ENCODE assay signal across 8 cellular contexts in the genomic region with DNA sequence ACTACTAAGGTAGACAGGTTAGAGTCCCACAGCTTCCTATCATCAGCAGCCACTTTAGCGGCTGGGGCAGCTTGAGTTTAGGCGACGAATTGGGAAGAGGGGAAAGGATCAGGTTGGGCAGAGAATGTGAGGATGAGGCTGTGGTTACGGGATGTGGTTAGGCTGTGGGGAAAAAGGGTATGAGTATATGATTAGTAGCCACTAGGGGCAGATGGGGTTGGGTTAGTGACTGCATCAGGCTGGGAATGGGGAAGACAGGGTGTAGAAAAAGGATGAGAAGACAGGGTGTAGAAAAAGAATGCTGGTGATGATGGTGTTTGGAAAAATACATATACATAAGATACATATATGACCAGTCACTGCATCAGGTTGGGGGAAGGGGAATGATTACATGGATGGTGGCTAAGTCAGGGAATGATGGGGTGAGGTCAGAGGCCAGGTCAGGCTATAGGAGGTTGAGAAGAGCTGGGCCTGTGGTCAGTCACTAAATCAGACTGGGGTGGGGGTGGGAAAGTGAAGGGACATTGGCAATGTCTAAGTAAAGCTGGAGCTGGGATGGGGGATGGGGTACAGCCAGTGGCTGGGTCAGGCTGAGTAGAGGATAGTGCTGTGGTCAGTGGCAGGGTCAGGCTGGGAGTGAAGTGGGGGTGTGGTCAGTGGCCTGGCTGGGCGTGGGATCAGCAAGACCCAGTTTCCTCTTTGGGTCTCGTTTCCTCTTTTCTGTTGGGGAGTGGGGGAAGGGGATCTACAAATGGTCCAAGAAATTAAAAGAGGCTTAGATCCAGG. TPM values are rescaled to one million over a fixed set of nuclear protein-coding genes. Genes with fewer than 3 reads are reported as not detected.
DNase-seq lines count a peak whose midpoint lies in the region; ATAC-seq and TF ChIP-seq lines count a peak whose summit lies in the region.

No MANE protein-coding gene starts in this region.

- peaks cover 13 to 26% (median 24%) of the 10 kb centered on the region in 4 donors for H3K36me3 ChIP-seq in stomach

- DNase-seq in COLO829 (ENCODE audit: low spot score): peak; percentile 84
- DNase-seq in HCEC 1CT: peak; percentile 96
- peak; percentile 87 for DNase-seq in RKO (ENCODE audit: low spot score)
- DNase-seq in central memory CD4-positive, alpha-beta T cell: peak; percentile 25
- DNase-seq in kidney tubule cell (ENCODE audit: low spot score): peak; percentile 88
- DNase-seq in stomach: peak; percentile 42

- TF ChIP-seq POLR2A in stomach (IDR thresholded peaks at IDR 0.05): no peak

- peak overlapping the region; percentile 55 to 100 (median 98) for H3K27ac ChIP-seq in stomach

- no peaks in the 10 kb centered on the region for H3K9me3 ChIP-seq in stomach

- ATAC-seq in GM19035 (IDR thresholded peaks at IDR 0.05; ENCODE audit: unreplicated experiment) (no peak), GM18519 (IDR thresholded peaks at IDR 0.05; ENCODE audit: low FRiP score, unreplicated experiment) (no peak)

- peak in 5 of 7 experiments; percentile 35 to 59 (median 48) for TF ChIP-seq CTCF in stomach (IDR thresholded peaks at IDR 0.05)

- H3K4me1 ChIP-seq in stomach: peaks cover 64 to 83% (median 73%) of the 10 kb centered on the region in 4 donors

- intact Hi-C loops in stomach (cut with DNase I; ENCODE audit: low total_unique reads): no loop called here

- peak overlapping the region; percentile 53 to 88 (median 77) for H3K4me3 ChIP-seq in stomach

- 20 to 28% (median 26%) methylated on average over 6 of the region's 6 CpGs for WGBS in stomach, 5 donors

- TF ChIP-seq EP300 in stomach (IDR thresholded peaks at IDR 0.05): no peak

- H3K27me3 ChIP-seq in stomach: no peaks in the 10 kb centered on the region

RNA-seq across cellular contexts. Expression of a gene that starts 2.1 kb away (rescaled TPM):
- total RNA-seq in stomach: 100 to 1,000 TPM; 169 to 399 (median 223) TPM
- polyA plus RNA-seq in stomach: 100 to 1,000 TPM in 1 of 3 donors, 10 to 100 TPM in 2; 53.2 to 141 (median 70.2) TPM

RNA-seq across cellular contexts. Expression of a gene that starts 2.6 kb away (rescaled TPM):
- 10 to 100 TPM; 33.2 to 84.0 (median 79.1) TPM for total RNA-seq in stomach
- 10 to 100 TPM; 29.4 to 40.5 (median 37.9) TPM for polyA plus RNA-seq in stomach

RNA-seq across cellular contexts. Expression of a gene that starts 19.1 kb away (rescaled TPM):
- 100 to 1,000 TPM in 3 of 5 donors, 10 to 100 TPM in 2; 29.8 to 210 (median 145) TPM for total RNA-seq in stomach
- 10 to 100 TPM; 26.5 to 38.9 (median 32.5) TPM for polyA plus RNA-seq in stomach

RNA-seq across cellular contexts. Expression of a gene that starts 19.2 kb away (rescaled TPM):
- total RNA-seq in stomach: 10 to 100 TPM in 4 of 5 donors, 1 to 10 TPM in 1; 7.0 to 21.2 (median 14.7) TPM
- polyA plus RNA-seq in stomach: 10 to 100 TPM in 1 of 3 donors, 1 to 10 TPM in 2; 3.8 to 12.8 (median 7.2) TPM

RNA-seq across cellular contexts. Expression of a gene that starts 24.2 kb away (rescaled TPM):
- total RNA-seq in stomach: not detected
- under 1 TPM in 1 of 3 donors, not detected in 2; 0.35 TPM for polyA plus RNA-seq in stomach

Comparison
In these comparisons a context has a peak if more than half of its experiments do, and no peak if none do; other contexts are left out.
1. DNase-seq: peak in every context shown above with its lines; median percentile 96 in HCEC 1CT; 88 in kidney tubule cell; 87 in RKO; 84 in COLO829; 42 in stomach; 25 in central memory CD4-positive, alpha-beta T cell.